9 cellular contexts compared by ENCODE assay signal in the genomic region with DNA sequence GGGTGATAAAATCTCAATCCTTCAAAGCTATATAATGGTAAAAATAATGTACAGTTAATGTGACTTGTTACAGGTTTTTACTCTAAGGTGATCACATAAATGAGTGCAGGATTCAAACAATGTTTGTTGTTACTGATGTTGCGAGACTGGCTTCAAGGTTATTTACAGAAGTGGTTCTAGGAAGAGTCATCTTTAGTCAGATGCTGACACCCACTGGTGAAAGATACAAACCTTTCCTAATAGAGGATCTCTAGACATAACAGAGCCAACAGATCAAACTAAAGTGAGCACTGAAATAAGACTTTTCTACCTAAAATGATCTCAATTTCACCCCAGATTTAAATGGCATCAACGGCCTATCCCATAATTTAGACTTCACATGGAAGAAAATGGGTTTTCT. TPM values are rescaled to one million over a fixed set of nuclear protein-coding genes. Genes with fewer than 3 reads are reported as not detected.
DNase-seq lines count a peak whose midpoint lies in the region; ATAC-seq and TF ChIP-seq lines count a peak whose summit lies in the region.
"Had no signal": no experiment of that assay in that cellular context is flagged by ENCODE, and none has a peak within 500 bp of the region (broad histone marks: within the 10 kb centered on the region; RNA-seq: fewer than 3 reads in every experiment).

No MANE protein-coding gene starts in this region.

- H3K27ac Mint-ChIP-seq in neural crest cell (ENCODE audit: unreplicated experiment) = no peak overlapping the region
- H3K27ac Mint-ChIP-seq in activated naive CD4-positive, alpha-beta T cell treated with anti-CD3 and anti-CD28 coated beads, Interleukin-2, amount 50 U/mL, for 72 hours = no peak overlapping the region

- no peak overlapping the region for H3K4me3 Mint-ChIP-seq in neural crest cell

- no TSS peak for BruUV-seq in PC-9 (replicated peaks; lab: Mats Ljungman, UMichigan)

- no peaks in the 10 kb centered on the region for H3K4me1 Mint-ChIP-seq in neural crest cell

- CTCF ChIA-PET in PC-9 (lab: Charles Lee) = interaction anchor here (0.6 kb wide), 2 partner anchors 11 to 317 kb away, joined by 3 read pairs; no protein-coding TSS in a partner anchor

- H3K9me3 ChIP-seq in PC-9 (ENCODE audit: insufficient read depth, low read depth) = no peaks in the 10 kb centered on the region
- H3K9me3 ChIP-seq: upper lobe of left lung had no signal

- DNase-seq in Caki2 (ENCODE audit: low read depth) = peak; percentile 40
- peak in 1 of 2 experiments; percentile 55 for DNase-seq in PC-9
- DNase-seq in neural crest cell (ENCODE audit: low read depth, low spot score) = no peak
- no peak for DNase-seq in stimulated activated CD4-positive, alpha-beta T cell treated with anti-CD3 and anti-CD28 coated beads, Interleukin-4, amount 100 ng/mL, for 4 hours
- no peak for DNase-seq in activated effector memory CD4-positive, alpha-beta T cell treated with Interleukin-2 at 50 U/mL for 16 hours
- no peak for DNase-seq in activated naive CD4-positive, alpha-beta T cell treated with anti-CD3 and anti-CD28 coated beads, Interleukin-2, amount 50 U/mL, for 72 hours (ENCODE audit: low spot score in 2 of 2)
- DNase-seq: upper lobe of left lung had no signal

- TF ChIP-seq CTCF in PC-9 (conservative IDR thresholded peaks at IDR 0.05) = peak; percentile 70
- TF ChIP-seq CTCF in neural crest cell (conservative IDR thresholded peaks at IDR 0.05) = peak; percentile 71

- no peaks in the 10 kb centered on the region for H3F3A ChIP-seq in PC-9 (ENCODE audit: insufficient read depth, low read depth)

- in situ Hi-C loops in Caki2 (cut with HindIII; ENCODE audit: low pct_unique_long_range_greater_than_20kb, low sequenced_read_pairs) = no loop called here

- no peaks in the 10 kb centered on the region for H3K27me3 Mint-ChIP-seq in neural crest cell (ENCODE audit: low read depth)

- no peak overlapping the region for H3K4me3 ChIP-seq in PC-9
- H3K4me3 ChIP-seq: upper lobe of left lung had no signal

- no peaks in the 10 kb centered on the region for H3K9me2 ChIP-seq in PC-9 (ENCODE audit: insufficient read depth)

- TF ChIP-seq RAD21 in Ishikawa (IDR thresholded peaks at IDR 0.05; ENCODE audit: low read depth) = peak; percentile 64

- no peak overlapping the region for H3K27ac ChIP-seq in PC-9
- H3K27ac ChIP-seq: upper lobe of left lung had no signal

- POLR2A ChIA-PET in PC-9 (lab: Charles Lee; ENCODE audit: unreplicated experiment) = interaction anchor here (0.5 kb wide), 1 partner anchor 800 kb away, joined by 3 read pairs; no protein-coding TSS in a partner anchor

- intact Hi-C loops in PC-9 (cut with micrococcal nuclease; ENCODE audit: unreplicated experiment) = loop anchor here (1.0 to 2.0 kb wide), 3 partner anchors 427 to 645 kb away; no protein-coding TSS in a partner anchor

- no peak overlapping the region for H3K4me2 ChIP-seq in PC-9

- no peaks in the 10 kb centered on the region for H3K36me3 ChIP-seq in PC-9 (ENCODE audit: low read depth)

- no peaks in the 10 kb centered on the region for H4K20me1 ChIP-seq in PC-9 (ENCODE audit: insufficient read depth)

- no peaks in the 10 kb centered on the region for H3K79me2 ChIP-seq in PC-9 (ENCODE audit: low read depth)

- TF ChIP-seq EP300 in Ishikawa (IDR thresholded peaks at IDR 0.05; ENCODE audit: borderline replicate concordance) = no peak

- ATAC-seq in esophagus mucosa = peak; percentile 57
- ATAC-seq in activated naive CD4-positive, alpha-beta T cell treated with anti-CD3 and anti-CD28 coated beads, Interleukin-2, amount 50 U/mL, for 72 hours = no peak

- no peak overlapping the region for H2AFZ ChIP-seq in PC-9

- H3K9me3 Mint-ChIP-seq in neural crest cell = no peaks in the 10 kb centered on the region
- no peaks in the 10 kb centered on the region for H3K9me3 Mint-ChIP-seq in activated naive CD4-positive, alpha-beta T cell treated with anti-CD3 and anti-CD28 coated beads, Interleukin-2, amount 50 U/mL, for 72 hours

- no peaks in the 10 kb centered on the region for H3K4me1 ChIP-seq in PC-9 (replicated peaks; ENCODE audit: insufficient read depth)
- H3K4me1 ChIP-seq: upper lobe of left lung had no signal

- no peaks in the 10 kb centered on the region for H3K27me3 ChIP-seq in PC-9 (ENCODE audit: insufficient read depth, low read depth)
- H3K27me3 ChIP-seq: upper lobe of left lung had no signal

- H3K36me3 Mint-ChIP-seq in neural crest cell (ENCODE audit: low read depth) = peaks cover 4% of the 10 kb centered on the region
- H3K36me3 Mint-ChIP-seq in activated naive CD4-positive, alpha-beta T cell treated with anti-CD3 and anti-CD28 coated beads, Interleukin-2, amount 50 U/mL, for 72 hours = peaks cover 0 to 13% of the 10 kb centered on the region in 2 donors

TF ChIP-seq in Ishikawa, 13 proteins besides CTCF, POLR2A, EP300 and RAD21:
- TF ChIP-seq, protein P1, sequence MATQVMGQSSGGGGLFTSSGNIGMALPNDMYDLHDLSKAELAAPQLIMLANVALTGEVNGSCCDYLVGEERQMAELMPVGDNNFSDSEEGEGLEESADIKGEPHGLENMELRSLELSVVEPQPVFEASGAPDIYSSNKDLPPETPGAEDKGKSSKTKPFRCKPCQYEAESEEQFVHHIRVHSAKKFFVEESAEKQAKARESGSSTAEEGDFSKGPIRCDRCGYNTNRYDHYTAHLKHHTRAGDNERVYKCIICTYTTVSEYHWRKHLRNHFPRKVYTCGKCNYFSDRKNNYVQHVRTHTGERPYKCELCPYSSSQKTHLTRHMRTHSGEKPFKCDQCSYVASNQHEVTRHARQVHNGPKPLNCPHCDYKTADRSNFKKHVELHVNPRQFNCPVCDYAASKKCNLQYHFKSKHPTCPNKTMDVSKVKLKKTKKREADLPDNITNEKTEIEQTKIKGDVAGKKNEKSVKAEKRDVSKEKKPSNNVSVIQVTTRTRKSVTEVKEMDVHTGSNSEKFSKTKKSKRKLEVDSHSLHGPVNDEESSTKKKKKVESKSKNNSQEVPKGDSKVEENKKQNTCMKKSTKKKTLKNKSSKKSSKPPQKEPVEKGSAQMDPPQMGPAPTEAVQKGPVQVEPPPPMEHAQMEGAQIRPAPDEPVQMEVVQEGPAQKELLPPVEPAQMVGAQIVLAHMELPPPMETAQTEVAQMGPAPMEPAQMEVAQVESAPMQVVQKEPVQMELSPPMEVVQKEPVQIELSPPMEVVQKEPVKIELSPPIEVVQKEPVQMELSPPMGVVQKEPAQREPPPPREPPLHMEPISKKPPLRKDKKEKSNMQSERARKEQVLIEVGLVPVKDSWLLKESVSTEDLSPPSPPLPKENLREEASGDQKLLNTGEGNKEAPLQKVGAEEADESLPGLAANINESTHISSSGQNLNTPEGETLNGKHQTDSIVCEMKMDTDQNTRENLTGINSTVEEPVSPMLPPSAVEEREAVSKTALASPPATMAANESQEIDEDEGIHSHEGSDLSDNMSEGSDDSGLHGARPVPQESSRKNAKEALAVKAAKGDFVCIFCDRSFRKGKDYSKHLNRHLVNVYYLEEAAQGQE (IDR thresholded peaks at IDR 0.05; ENCODE audit: low read depth) = no peak
- TF ChIP-seq TAF1 (IDR thresholded peaks at IDR 0.05; ENCODE audit: low read depth) = no peak

RNA-seq across cellular contexts. Expression of gene ARSB, which starts 20.2 kb away (rescaled TPM):
- 9.6 and 11.9 TPM in 2 replicates for total RNA-seq in Caki2 (2014; rRNA removed; shearing (Covaris generic); ENCODE audit: low replicate concordance)
- 5.1 and 8.4 TPM in 2 replicates for total RNA-seq in PC-9 (2021)
- total RNA-seq in esophagus mucosa = 1.8 TPM
- 26.6 and 28.0 TPM in 2 replicates for total RNA-seq in neural crest cell
- total RNA-seq in activated naive CD4-positive, alpha-beta T cell treated with anti-CD3 and anti-CD28 coated beads, Interleukin-2, amount 50 U/mL, for 72 hours = 1 to 10 TPM; 5.0 to 8.2 TPM
